Comparison of ENCODE assay signal across 8 cellular contexts in genomic region chr13:114142640-114143490, GRCh38. TPM values are rescaled to one million over a fixed set of nuclear protein-coding genes. Genes with fewer than 3 reads are reported as not detected.
A peak's percentile ranks its signal among the peaks of the same experiment; 100 is the strongest.
DNase-seq lines count a peak whose midpoint lies in the region; ATAC-seq and TF ChIP-seq lines count a peak whose summit lies in the region.

No MANE protein-coding gene starts in this region.

- peaks cover 0 to 5% (median 0%) of the 10 kb centered on the region in 7 donors for H3K9me3 Mint-ChIP-seq in CD14-positive monocyte
- no peaks in the 10 kb centered on the region for H3K9me3 Mint-ChIP-seq in activated CD4-positive, alpha-beta T cell treated with anti-CD3 and anti-CD28 coated beads, Interleukin-2, amount 10 ng/mL, durations not matched to agents 24 days and 14 days

- intact Hi-C loops in CD14-positive monocyte (cut with micrococcal nuclease) (no loop called here), left ventricle myocardium superior (cut with micrococcal nuclease) (no loop called here), upper lobe of right lung (cut with DNase I) (no loop called here)
- intact Hi-C loops in activated CD4-positive, alpha-beta T cell treated with anti-CD3 and anti-CD28 coated beads, Interleukin-2, amount 10 ng/mL, durations not matched to agents 24 days and 14 days (cut with micrococcal nuclease) = no loop called here

- H3K4me3 ChIP-seq in upper lobe of right lung = no peak overlapping the region

- ATAC-seq in left ventricle myocardium superior = peak; percentile 65
- ATAC-seq in upper lobe of right lung = peak; percentile 79
- ATAC-seq in GM19395 (IDR thresholded peaks at IDR 0.05; ENCODE audit: unreplicated experiment) = no peak
- ATAC-seq in HG03025 (IDR thresholded peaks at IDR 0.05; ENCODE audit: low FRiP score, unreplicated experiment) = no peak

- TF ChIP-seq CTCF in CD14-positive monocyte (IDR thresholded peaks at IDR 0.05) (no peak), upper lobe of right lung (IDR thresholded peaks at IDR 0.05) (no peak)

- peaks cover 12 to 23% (median 14%) of the 10 kb centered on the region in 3 donors for H3K27me3 Mint-ChIP-seq in CD14-positive monocyte (ENCODE audit: low read depth in 3 of 3)
- H3K27me3 Mint-ChIP-seq in activated CD4-positive, alpha-beta T cell treated with anti-CD3 and anti-CD28 coated beads, Interleukin-2, amount 10 ng/mL, durations not matched to agents 24 days and 14 days = peaks cover under 1% of the 10 kb centered on the region

- no peaks in the 10 kb centered on the region for H3K27me3 ChIP-seq in upper lobe of right lung

- H3K4me3 Mint-ChIP-seq in CD14-positive monocyte = no peak overlapping the region
- no peak overlapping the region for H3K4me3 Mint-ChIP-seq in activated CD4-positive, alpha-beta T cell treated with anti-CD3 and anti-CD28 coated beads, Interleukin-2, amount 10 ng/mL, durations not matched to agents 24 days and 14 days

- H3K36me3 ChIP-seq in upper lobe of right lung = no peaks in the 10 kb centered on the region

- DNase-seq in CD14-positive monocyte (ENCODE audit: low spot score) (peak; percentile 78), NCI-H146 treated with DMSO at 0.1 percent for 48 hours (lab: John Stamatoyannopoulos, UW; ENCODE audit: unreplicated experiment) (peak; percentile 77), left ventricle myocardium superior (no peak), upper lobe of right lung (peak; percentile 77), foreskin melanocyte (no peak)
- peak; percentile 95 for DNase-seq in activated CD4-positive, alpha-beta T cell treated with anti-CD3 and anti-CD28 coated beads, Interleukin-2, amount 10 ng/mL, durations not matched to agents 24 days and 14 days

- H3K9me3 ChIP-seq in upper lobe of right lung = no peaks in the 10 kb centered on the region

- H3K4me1 ChIP-seq in upper lobe of right lung = peaks cover 13% of the 10 kb centered on the region

- H3K36me3 Mint-ChIP-seq in CD14-positive monocyte = no peaks in the 10 kb centered on the region
- peaks cover 3% of the 10 kb centered on the region for H3K36me3 Mint-ChIP-seq in activated CD4-positive, alpha-beta T cell treated with anti-CD3 and anti-CD28 coated beads, Interleukin-2, amount 10 ng/mL, durations not matched to agents 24 days and 14 days (ENCODE audit: low read depth)

- H3K27ac ChIP-seq in upper lobe of right lung = peak overlapping the region; percentile 30

- H3K27ac Mint-ChIP-seq in CD14-positive monocyte = no peak overlapping the region
- H3K27ac Mint-ChIP-seq in activated CD4-positive, alpha-beta T cell treated with anti-CD3 and anti-CD28 coated beads, Interleukin-2, amount 10 ng/mL, durations not matched to agents 24 days and 14 days = no peak overlapping the region

- H3K4me1 Mint-ChIP-seq in CD14-positive monocyte = peaks cover 15% of the 10 kb centered on the region
- H3K4me1 Mint-ChIP-seq in activated CD4-positive, alpha-beta T cell treated with anti-CD3 and anti-CD28 coated beads, Interleukin-2, amount 10 ng/mL, durations not matched to agents 24 days and 14 days = peaks cover 31% of the 10 kb centered on the region

RNA-seq across cellular contexts. Expression of gene RASA3, which starts 10.4 kb away (rescaled TPM):
- 10 to 100 TPM in 1 of 2 donors, 1 to 10 TPM in 1; 9.0 to 16.6 TPM for polyA plus RNA-seq in CD14-positive monocyte
- 15.9 TPM in 2 replicates for total RNA-seq in activated CD4-positive, alpha-beta T cell treated with anti-CD3 and anti-CD28 coated beads, Interleukin-2, amount 10 ng/mL, durations not matched to agents 24 days and 14 days
- 12.3 TPM for total RNA-seq in left ventricle myocardium superior
- total RNA-seq in upper lobe of right lung = 17.3 TPM

RNA-seq across cellular contexts. Expression of gene CFAP97D2, which starts 36.2 kb away (rescaled TPM):
- under 1 TPM in 1 of 2 donors, not detected in 1; 0.21 TPM for polyA plus RNA-seq in CD14-positive monocyte
- total RNA-seq in activated CD4-positive, alpha-beta T cell treated with anti-CD3 and anti-CD28 coated beads, Interleukin-2, amount 10 ng/mL, durations not matched to agents 24 days and 14 days = not detected in 2 replicates
- not detected for total RNA-seq in left ventricle myocardium superior
- not detected for total RNA-seq in upper lobe of right lung

Comparison
In these comparisons a context has a peak if more than half of its experiments do, and no peak if none do; other contexts are left out.
1. DNase-seq: peak in CD14-positive monocyte (single experiment), NCI-H146 treated with DMSO at 0.1 percent for 48 hours (single experiment), activated CD4-positive, alpha-beta T cell treated with anti-CD3 and anti-CD28 coated beads, Interleukin-2, amount 10 ng/mL, durations not matched to agents 24 days and 14 days (single experiment) and upper lobe of right lung (single experiment); none in left ventricle myocardium superior (single experiment) and foreskin melanocyte (single experiment).
2. ATAC-seq: peak in left ventricle myocardium superior (single experiment) and upper lobe of right lung (single experiment); none in GM19395 (single experiment) and HG03025 (single experiment).